ENCODE assay signal across 9 cellular contexts in genomic region chr10:96374639-96374984, GRCh38. TPM values are rescaled to one million over a fixed set of nuclear protein-coding genes. Genes with fewer than 3 reads are reported as not detected.
DNase-seq lines count a peak whose midpoint lies in the region; ATAC-seq, FAIRE-seq and TF ChIP-seq lines count a peak whose summit lies in the region.
"Had no signal": no experiment of that assay in that cellular context is flagged by ENCODE, and none has a peak within 500 bp of the region (broad histone marks: within the 10 kb centered on the region; RNA-seq: fewer than 3 reads in every experiment).

No MANE protein-coding gene starts in this region.

- peak; percentile 14; the same call in 2 of the 3 replicates for ATAC-seq in K562
- ATAC-seq in natural killer cell = no peak
- ATAC-seq in body of pancreas = no peak
- ATAC-seq in HG03520 (IDR thresholded peaks at IDR 0.05; ENCODE audit: unreplicated experiment) = no peak

- H3K9me3 Mint-ChIP-seq in HFFc6 (no peaks in the 10 kb centered on the region), natural killer cell (no peaks in the 10 kb centered on the region)

- no peaks in the 10 kb centered on the region for H3K9me1 ChIP-seq in K562 (ENCODE audit: control insufficient read depth, insufficient read depth, low read length)

- TF ChIP-seq RAD21 in K562 (CRISPR knock-in tag; conservative IDR thresholded peaks at IDR 0.05 in 1 of 2, IDR thresholded peaks at IDR 0.05 in 1 of 2) = no peak

- CTCF ChIA-PET in K562 (lab: Yijun Ruan, JAX; ENCODE audit: low intra/inter-chr PET ratio) = interaction anchor here (0.9 to 1.7 kb wide), 2 partner anchors 137 to 836 kb away, joined by 6 to 9 read pairs; no protein-coding TSS in a partner anchor

- TF ChIP-seq EP300 in K562 (IDR thresholded peaks at IDR 0.05; ENCODE audit: low read length) = no peak

- peak; percentile 32 for TF ChIP-seq CTCF in BE2C (IDR thresholded peaks at IDR 0.05; ENCODE audit: low read depth, low read length)
- TF ChIP-seq CTCF in HFFc6 (IDR thresholded peaks at IDR 0.05) = no peak
- 0 out of 6 replicates have a peak, but pooled peaks of 1 of the 3 experiments have one; percentile 5 for TF ChIP-seq CTCF in K562 (IDR thresholded peaks at IDR 0.05 in 2 of 3, conservative IDR thresholded peaks at IDR 0.05 in 1 of 3; ENCODE audit: insufficient read depth in 2 of 3, low read depth in 1 of 3, low read length in 3 of 3)
- no peak for TF ChIP-seq CTCF in natural killer cell (IDR thresholded peaks at IDR 0.05)
- TF ChIP-seq CTCF in uterus (IDR thresholded peaks at IDR 0.05) = no peak
- TF ChIP-seq CTCF in body of pancreas (IDR thresholded peaks at IDR 0.05) = no peak

- H3K4me1 ChIP-seq in BE2C (no peaks in the 10 kb centered on the region), K562 (replicated peaks in 1 of 2; ENCODE audit: control insufficient read depth in 2 of 2, insufficient read depth in 2 of 2, low read length in 2 of 2) (peaks cover 0 to 14% of the 10 kb centered on the region in 2 experiments; a peak in 2 of 5 replicates), uterus (peaks cover 4 to 8% of the 10 kb centered on the region in 2 donors), body of pancreas (peaks cover 11% of the 10 kb centered on the region)

- 0 out of 2 replicates have a peak, but pooled peaks cover 5% of the 10 kb centered on the region for H4K20me1 ChIP-seq in K562 (replicated peaks; ENCODE audit: control insufficient read depth, insufficient read depth, low read length)

- H3K4me1 Mint-ChIP-seq in HFFc6 (ENCODE audit: low read depth) (peaks cover 29% of the 10 kb centered on the region), natural killer cell (peaks cover 16 to 19% of the 10 kb centered on the region in 2 donors)

- H3K27ac ChIP-seq in K562 (ENCODE audit: extremely low read depth, low read depth, low read length) (no peak overlapping the region), uterus (no peak overlapping the region), body of pancreas (no peak overlapping the region)

- peak overlapping the region; percentile 72; the same call in 1 of the 2 replicates for H3K4me2 ChIP-seq in K562 (ENCODE audit: insufficient read depth, low read length)

- no peaks in the 10 kb centered on the region for H3K36me3 ChIP-seq in BE2C
- H3K36me3 ChIP-seq in K562 (ENCODE audit: control insufficient read depth, insufficient read depth, low read length) = no peaks in the 10 kb centered on the region
- H3K36me3 ChIP-seq in uterus = no peaks in the 10 kb centered on the region
- H3K36me3 ChIP-seq in body of pancreas (replicated peaks in 1 of 2; ENCODE audit: insufficient read depth in 1 of 2, low read depth in 2 of 2) = no peaks in the 10 kb centered on the region

- peak overlapping the region; percentile 80 for H3K4me3 ChIP-seq in BE2C (ENCODE audit: low read depth, low read length)
- H3K4me3 ChIP-seq in K562 = peak overlapping the region; percentile 16; the same call in 1 of the 2 replicates
- peak overlapping the region in 1 of 2 donors; percentile 43 for H3K4me3 ChIP-seq in uterus
- H3K4me3 ChIP-seq in body of pancreas = no peak overlapping the region

- H3K27me3 Mint-ChIP-seq in HFFc6 (ENCODE audit: insufficient read depth) (peaks cover 8% of the 10 kb centered on the region), natural killer cell (ENCODE audit: low read depth in 2 of 2) (peaks cover 22 to 35% of the 10 kb centered on the region in 2 donors)

- WGBS in K562 (ENCODE audit: insufficient coverage, low coverage, missing lambda C conversion rate) = 3% methylated on average over 4 of the region's 9 CpGs
- WGBS in body of pancreas, 2 donors = 19 to 23% methylated on average over 9 of the region's 9 CpGs

- no peaks in the 10 kb centered on the region for H3K27me3 ChIP-seq in BE2C
- H3K27me3 ChIP-seq in K562 (ENCODE audit: control insufficient read depth in 2 of 2, insufficient read depth in 2 of 2, low read length in 2 of 2) = peaks cover 0 to 28% of the 10 kb centered on the region in 2 experiments; a peak in 2 of 5 replicates
- no peaks in the 10 kb centered on the region for H3K27me3 ChIP-seq in uterus
- no peaks in the 10 kb centered on the region for H3K27me3 ChIP-seq in body of pancreas

- H3K9me3 ChIP-seq in BE2C (no peaks in the 10 kb centered on the region), K562 (replicated peaks; ENCODE audit: control insufficient read depth, insufficient read depth, low read depth, low read length) (no peaks in the 10 kb centered on the region), uterus (no peaks in the 10 kb centered on the region), body of pancreas (no peaks in the 10 kb centered on the region)

- TF ChIP-seq POLR2A in K562 (conservative IDR thresholded peaks at IDR 0.05) (no peak), uterus (IDR thresholded peaks at IDR 0.05) (no peak), body of pancreas (IDR thresholded peaks at IDR 0.05) (no peak)

- no peaks in the 10 kb centered on the region for H3K79me2 ChIP-seq in K562 (ENCODE audit: control insufficient read depth, insufficient read depth, low read length)

- no peaks in the 10 kb centered on the region for H3K36me3 Mint-ChIP-seq in HFFc6 (ENCODE audit: low read depth)
- no peaks in the 10 kb centered on the region for H3K36me3 Mint-ChIP-seq in natural killer cell

- in situ Hi-C loops in K562 (cut with MboI) = no loop called here

- no peak overlapping the region for H3K9ac ChIP-seq in K562 (ENCODE audit: insufficient read depth in 1 of 2, low read depth in 2 of 2, low read length in 2 of 2)

- DNase-seq in BE2C (peak; percentile 31), HFFc6 (no peak), K562 (ENCODE audit: extremely low read depth in 1 of 4, low spot score in 3 of 4) (peak; percentile 10 to 25 (median 14)), natural killer cell (no peak), uterus (no peak), body of pancreas (no peak), mesenteric fat pad (ENCODE audit: low spot score) (no peak)

- H3K4me3 Mint-ChIP-seq in HFFc6 = peak overlapping the region; percentile 83
- H3K4me3 Mint-ChIP-seq in natural killer cell = peak overlapping the region; percentile 52

- peak overlapping the region; percentile 89 for H2AFZ ChIP-seq in K562 (ENCODE audit: low read depth, low read length)

- intact Hi-C loops in K562 (cut with micrococcal nuclease) = loop anchor here (10.0 kb wide), 1 partner anchor 370 kb away; no protein-coding TSS in a partner anchor
- intact Hi-C loops in natural killer cell (cut with micrococcal nuclease) = no loop called here
- intact Hi-C loops in uterus (cut with DNase I; ENCODE audit: low total_unique reads) = loop anchor here (10.0 kb wide), 1 partner anchor 460 kb away; the partner anchor contains the start of gene LCOR
- intact Hi-C loops in body of pancreas (cut with DNase I) = no loop called here

- FAIRE-seq in K562 (lab: Jason Lieb, UNC) = no peak

- POLR2A ChIA-PET in K562 (lab: Yijun Ruan, JAX) = interaction anchor here (0.6 kb wide), 1 partner anchor 822 kb away, joined by 3 read pairs; no protein-coding TSS in a partner anchor

- BruUV-seq in K562 (replicated peaks; lab: Mats Ljungman, UMichigan) = no TSS peak

- H3K27ac Mint-ChIP-seq in HFFc6 = no peak overlapping the region
- H3K27ac Mint-ChIP-seq in natural killer cell = no peak overlapping the region

TF ChIP-seq in K562, 482 proteins besides CTCF, POLR2A, EP300 and RAD21 (continues in another document):
- TF ChIP-seq ZNF274 (IDR thresholded peaks at IDR 0.05; ENCODE audit: borderline replicate concordance, low read depth, low read length) (no peak), SIN3A (IDR thresholded peaks at IDR 0.05; ENCODE audit: borderline replicate concordance in 2 of 2, control insufficient read depth in 1 of 2, low read depth in 2 of 2, low read length in 2 of 2) (no peak)
- TF ChIP-seq, protein P1, sequence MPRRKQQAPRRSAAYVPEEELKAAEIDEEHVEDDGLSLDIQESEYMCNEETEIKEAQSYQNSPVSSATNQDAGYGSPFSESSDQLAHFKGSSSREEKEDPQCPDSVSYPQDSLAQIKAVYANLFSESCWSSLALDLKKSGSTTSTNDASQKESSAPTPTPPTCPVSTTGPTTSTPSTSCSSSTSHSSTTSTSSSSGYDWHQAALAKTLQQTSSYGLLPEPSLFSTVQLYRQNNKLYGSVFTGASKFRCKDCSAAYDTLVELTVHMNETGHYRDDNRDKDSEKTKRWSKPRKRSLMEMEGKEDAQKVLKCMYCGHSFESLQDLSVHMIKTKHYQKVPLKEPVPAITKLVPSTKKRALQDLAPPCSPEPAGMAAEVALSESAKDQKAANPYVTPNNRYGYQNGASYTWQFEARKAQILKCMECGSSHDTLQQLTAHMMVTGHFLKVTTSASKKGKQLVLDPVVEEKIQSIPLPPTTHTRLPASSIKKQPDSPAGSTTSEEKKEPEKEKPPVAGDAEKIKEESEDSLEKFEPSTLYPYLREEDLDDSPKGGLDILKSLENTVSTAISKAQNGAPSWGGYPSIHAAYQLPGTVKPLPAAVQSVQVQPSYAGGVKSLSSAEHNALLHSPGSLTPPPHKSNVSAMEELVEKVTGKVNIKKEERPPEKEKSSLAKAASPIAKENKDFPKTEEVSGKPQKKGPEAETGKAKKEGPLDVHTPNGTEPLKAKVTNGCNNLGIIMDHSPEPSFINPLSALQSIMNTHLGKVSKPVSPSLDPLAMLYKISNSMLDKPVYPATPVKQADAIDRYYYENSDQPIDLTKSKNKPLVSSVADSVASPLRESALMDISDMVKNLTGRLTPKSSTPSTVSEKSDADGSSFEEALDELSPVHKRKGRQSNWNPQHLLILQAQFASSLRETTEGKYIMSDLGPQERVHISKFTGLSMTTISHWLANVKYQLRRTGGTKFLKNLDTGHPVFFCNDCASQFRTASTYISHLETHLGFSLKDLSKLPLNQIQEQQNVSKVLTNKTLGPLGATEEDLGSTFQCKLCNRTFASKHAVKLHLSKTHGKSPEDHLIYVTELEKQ (CRISPR knock-in tag; IDR thresholded peaks at IDR 0.05) = no peak

RNA-seq across cellular contexts. Expression of gene OPALIN, which starts 15.8 kb away (rescaled TPM):
- polyA plus RNA-seq in BE2C (2012; ENCODE audit: insufficient read depth, insufficient read length, low read depth) = not detected
- not detected for total RNA-seq in HFFc6 (2021; fragmentation: NEBNext Ultra II Directional; extraction: Animal tissue kit (Norgen Biotek cat#: 25700))
- total RNA-seq in K562 (2011; cell fraction: chromatin; rRNA removed; ENCODE audit: low replicate concordance) = not detected in 2 replicates
- not detected in 2 replicates for total RNA-seq in K562 (2011; cell fraction: nucleolus; rRNA removed)
- total RNA-seq in K562 (2011; cell fraction: nucleoplasm; rRNA removed) = not detected in 2 replicates
- not detected in 2 replicates for total RNA-seq in K562 (2014; rRNA removed)
- total RNA-seq in K562 (2014; rRNA removed; fragmentation: Illumina TruSeq; extraction: Trizol) = not detected in 2 replicates
- not detected in 2 replicates for total RNA-seq in K562 (2015; rRNA removed; fragmentation: Illumina TruSeq; extraction: Trizol)
- not detected in 2 replicates for total RNA-seq in K562 (2021)
- not detected in 2 replicates for polyA plus RNA-seq in K562 (2011; rRNA removed)
- not detected in 2 replicates for polyA plus RNA-seq in K562 (2011; cell fraction: cytosol; rRNA removed)
- polyA plus RNA-seq in K562 (2011; cell fraction: nucleus; rRNA removed) = not detected in 2 replicates
- not detected in 2 replicates for polyA plus RNA-seq in K562 (2012)
- polyA plus RNA-seq in K562 (2014; fragmentation: Illumina TruSeq; extraction: Trizol) = not detected in 2 replicates
- not detected for polyA plus RNA-seq in K562 (2014; fragmentation: Nextera tagmentation; extraction: Ambion mirVana)
- polyA plus RNA-seq in K562 (2014; rRNA removed) = not detected in 2 replicates
- polyA minus RNA-seq in K562 (2011; rRNA and poly(A)+ RNA removed) = not detected in 2 replicates
- not detected in 2 replicates for polyA minus RNA-seq in K562 (2011; cell fraction: cytosol; rRNA and poly(A)+ RNA removed)
- polyA minus RNA-seq in K562 (2011; cell fraction: nucleus; rRNA and poly(A)+ RNA removed) = not detected in 2 replicates
- not detected for total RNA-seq in natural killer cell
- total RNA-seq in uterus = not detected
- not detected for total RNA-seq in body of pancreas
- not detected for total RNA-seq in mesenteric fat pad
- total RNA-seq: lung microvascular endothelial cell had no signal

Comparison
In these comparisons a context has a peak if more than half of its experiments do, and no peak if none do; other contexts are left out.
1. DNase-seq: peak in BE2C (single experiment) and K562 (4 of 4); none in HFFc6 (single experiment), natural killer cell (single experiment), uterus (0 of 2), body of pancreas (0 of 4) and mesenteric fat pad (single experiment).
2. H3K4me3 ChIP-seq: peak in BE2C (single experiment) and K562 (single experiment); none in body of pancreas (0 of 2).
3. intact Hi-C loops: an anchor here in K562 (10.0 kb wide) and uterus (10.0 kb wide); none called in natural killer cell and body of pancreas.